In genomic region chr11:117395476-117395875, GRCh38 we compare ENCODE assay signal across 20 cellular contexts.
"Had no signal": no experiment of that assay in that cellular context is flagged by ENCODE, and none has a peak within 500 bp of the region (broad histone marks: within the 10 kb centered on the region; RNA-seq: fewer than 3 reads in every experiment).

No MANE protein-coding gene starts in this region.

- FAIRE-seq: endothelial cell of umbilical vein, keratinocyte had no signal

- H3K4me2 ChIP-seq: neural progenitor cell, smooth muscle cell had no signal

- ATAC-seq: foreskin keratinocyte; left ventricle myocardium superior; psoas muscle; stimulated activated naive B cell treated with anti-CD40 and anti-IgM and Interleukin-4, amounts not matched to agents 10 μg/mL and 1 μg/mL and 100 μg/mL, for 72 hours had no signal

- H2AFZ ChIP-seq: neural progenitor cell, parathyroid adenoma had no signal

- H3K4me3 ChIP-seq: cardiac muscle cell, colonic mucosa, neural progenitor cell, psoas muscle, smooth muscle cell had no signal

- H3K79me2 ChIP-seq: parathyroid adenoma had no signal

- H3K4me1 ChIP-seq: colonic mucosa, foreskin keratinocyte, neural progenitor cell, parathyroid adenoma, psoas muscle had no signal

- H3K27me3 ChIP-seq: cardiac muscle cell, colonic mucosa, foreskin keratinocyte, neural progenitor cell had no signal

- H3K27ac ChIP-seq: cardiac muscle cell, colonic mucosa, foreskin keratinocyte, neural progenitor cell, parathyroid adenoma, psoas muscle had no signal

- H3K36me3 ChIP-seq: colonic mucosa, neural progenitor cell had no signal

- DNase-seq: colonic mucosa; effector CD4-positive, alpha-beta T cell; endodermal cell; erythroblast; foreskin keratinocyte; immature natural killer cell; left ventricle myocardium superior; mammary epithelial cell; occipital lobe; psoas muscle; stimulated activated CD4-positive, alpha-beta T cell treated with anti-CD3 and anti-CD28 coated beads, Interleukin-1b, Interleukin-23, amount 100 ng/mL, for 48 hours; stimulated activated CD4-positive, alpha-beta T cell treated with anti-CD3 and anti-CD28 coated beads, Interleukin-4, amount 100 ng/mL, for 4 hours; stimulated activated naive B cell treated with anti-CD40 and anti-IgM and Interleukin-4, amounts not matched to agents 10 μg/mL and 1 μg/mL and 100 μg/mL, for 72 hours; trophoblast cell had no signal

- H3K9me3 ChIP-seq: colonic mucosa, psoas muscle had no signal

- H3K9ac ChIP-seq: neural progenitor cell, parathyroid adenoma had no signal
